19 cellular contexts compared by ENCODE assay signal in genomic region chr13:21040120-21040834, GRCh38. TPM values are rescaled to one million over a fixed set of nuclear protein-coding genes. Genes with fewer than 3 reads are reported as not detected.
DNase-seq lines count a peak whose midpoint lies in the region; ATAC-seq and TF ChIP-seq lines count a peak whose summit lies in the region.
"Had no signal": no experiment of that assay in that cellular context is flagged by ENCODE, and none has a peak within 500 bp of the region (broad histone marks: within the 10 kb centered on the region; RNA-seq: fewer than 3 reads in every experiment).

No MANE protein-coding gene starts in this region.

- H3K4me3 Mint-ChIP-seq in MCF 10A (ENCODE audit: unreplicated experiment) (no peak overlapping the region), mesothelial cell of epicardium (no peak overlapping the region)
- H3K4me3 Mint-ChIP-seq: activated naive CD8-positive, alpha-beta T cell treated with anti-CD3 and anti-CD28 coated beads, Interleukin-2, amount 50 U/mL, for 24 hours; T-cell had no signal

- no peaks in the 10 kb centered on the region for H3K9me3 ChIP-seq in mammary epithelial cell (replicated peaks; ENCODE audit: insufficient read depth, low read length)
- no peaks in the 10 kb centered on the region for H3K9me3 ChIP-seq in adrenal gland (replicated peaks in 1 of 3)
- H3K9me3 ChIP-seq in stomach, result no peaks in the 10 kb centered on the region
- no peaks in the 10 kb centered on the region for H3K9me3 ChIP-seq in SK-N-SH
- H3K9me3 ChIP-seq: colonic mucosa had no signal

- peaks cover 32% of the 10 kb centered on the region for H3K4me1 Mint-ChIP-seq in MCF 10A (ENCODE audit: insufficient read depth, unreplicated experiment)
- H3K4me1 Mint-ChIP-seq in mesothelial cell of epicardium, result peaks cover 39% of the 10 kb centered on the region

- TF ChIP-seq EP300 in stomach (IDR thresholded peaks at IDR 0.05) (no peak), SK-N-SH (IDR thresholded peaks at IDR 0.05; ENCODE audit: borderline replicate concordance in 1 of 2, low read depth in 1 of 2, low read length in 1 of 2) (no peak)

- H3K9me3 Mint-ChIP-seq in MCF 10A (ENCODE audit: unreplicated experiment) (no peaks in the 10 kb centered on the region), mesothelial cell of epicardium (no peaks in the 10 kb centered on the region)
- H3K9me3 Mint-ChIP-seq: activated naive CD8-positive, alpha-beta T cell treated with anti-CD3 and anti-CD28 coated beads, Interleukin-2, amount 50 U/mL, for 24 hours; T-cell had no signal

- POLR2A ChIA-PET in MCF 10A (lab: Yijun Ruan, JAX) (no interaction called here), SK-N-SH (lab: Yijun Ruan, JAX) (no interaction called here)

- peaks cover 19% of the 10 kb centered on the region for H3F3A ChIP-seq in SK-N-SH (replicated peaks; ENCODE audit: insufficient read depth)

- H3K4me1 ChIP-seq in mammary epithelial cell (ENCODE audit: insufficient read depth, low read length), result no peaks in the 10 kb centered on the region
- H3K4me1 ChIP-seq in adrenal gland (replicated peaks in 1 of 2), result peaks cover 38 to 56% of the 10 kb centered on the region in 2 donors
- H3K4me1 ChIP-seq in stomach, result peaks cover 24 to 93% (median 56%) of the 10 kb centered on the region in 4 donors
- peaks cover 0 to 34% of the 10 kb centered on the region in 2 experiments; a peak in 2 of 4 replicates for H3K4me1 ChIP-seq in SK-N-SH (ENCODE audit: control insufficient read depth in 1 of 2, insufficient read depth in 2 of 2, low read depth in 1 of 2, low read length in 1 of 2)
- H3K4me1 ChIP-seq: colonic mucosa had no signal

- no peak for ATAC-seq in HG02588 (IDR thresholded peaks at IDR 0.05; ENCODE audit: unreplicated experiment)
- ATAC-seq: activated naive CD8-positive, alpha-beta T cell treated with anti-CD3 and anti-CD28 coated beads, Interleukin-2, amount 50 U/mL, for 24 hours; K562; T-cell had no signal

- H3K27ac ChIP-seq in mammary epithelial cell (ENCODE audit: insufficient read depth, low read depth, low read length) (no peak overlapping the region), adrenal gland (peak overlapping the region; percentile 13 to 77 (median 55)), stomach (peak overlapping the region in 4 of 5 donors; percentile 3 to 78 (median 24)), SK-N-SH (ENCODE audit: low read depth in 2 of 2, low read length in 1 of 2) (0 out of 4 replicates have a peak overlapping the region, but pooled peaks of 1 of the 2 experiments have one; percentile 49)
- H3K27ac ChIP-seq: brain microvascular endothelial cell, colonic mucosa had no signal

- peaks cover 51% of the 10 kb centered on the region for H3K36me3 Mint-ChIP-seq in MCF 10A (ENCODE audit: insufficient read depth, unreplicated experiment)
- H3K36me3 Mint-ChIP-seq in mesothelial cell of epicardium, result peaks cover 20% of the 10 kb centered on the region
- H3K36me3 Mint-ChIP-seq: T-cell had no signal

- no peaks in the 10 kb centered on the region for H3K9me2 ChIP-seq in SK-N-SH

- dilution Hi-C loops in mammary epithelial cell (cut with HindIII; ENCODE audit: low sequenced_read_pairs), result no loop called here

- no peak overlapping the region for H3K4me3 ChIP-seq in mammary epithelial cell (replicated peaks in 1 of 3; ENCODE audit: insufficient read depth in 1 of 3, low read depth in 2 of 3, low read length in 3 of 3)
- peak overlapping the region in 1 of 4 donors; percentile 3 for H3K4me3 ChIP-seq in adrenal gland
- no peak overlapping the region for H3K4me3 ChIP-seq in stomach
- H3K4me3 ChIP-seq in SK-N-SH (ENCODE audit: low read depth in 2 of 2, low read length in 1 of 2), result no peak overlapping the region
- H3K4me3 ChIP-seq: colonic mucosa, K562 had no signal

- H4K20me1 ChIP-seq in mammary epithelial cell (ENCODE audit: insufficient read depth, low read length), result no peaks in the 10 kb centered on the region
- peaks cover 93% of the 10 kb centered on the region for H4K20me1 ChIP-seq in SK-N-SH (ENCODE audit: insufficient read depth)

- WGBS in mammary epithelial cell (ENCODE audit: low coverage, missing lambda C conversion rate), result 90% methylated on average over 7 of the region's 15 CpGs
- 56 to 68% (median 62%) methylated on average over 15 of the region's 15 CpGs for WGBS in adrenal gland, 4 donors
- 85 to 93% (median 89%) methylated on average over 15 of the region's 15 CpGs for WGBS in stomach, 5 donors
- WGBS in SK-N-SH (ENCODE audit: low lambda C conversion rate), result 75% methylated on average over 15 of the region's 15 CpGs

- H3K36me3 ChIP-seq in mammary epithelial cell (ENCODE audit: insufficient read depth, low read length) (peaks cover 2% of the 10 kb centered on the region), adrenal gland (replicated peaks in 1 of 2) (peaks cover 0 to 5% of the 10 kb centered on the region in 2 donors), stomach (peaks cover 0 to 15% (median 2%) of the 10 kb centered on the region in 4 donors), SK-N-SH (replicated peaks in 1 of 2; ENCODE audit: control insufficient read depth in 1 of 2, insufficient read depth in 2 of 2, low read length in 1 of 2) (peaks cover 0 to 20% of the 10 kb centered on the region in 2 experiments)
- H3K36me3 ChIP-seq: colonic mucosa had no signal

- no peak for DNase-seq in MCF 10A (ENCODE audit: unreplicated experiment)
- no peak for DNase-seq in mammary epithelial cell
- peak in 5 of 7 donors; percentile 49 to 75 (median 60) for DNase-seq in adrenal gland
- DNase-seq in mesothelial cell of epicardium (ENCODE audit: low spot score in 2 of 2, unreplicated experiment in 2 of 2), result no peak
- DNase-seq in stomach, result no peak
- no peak for DNase-seq in SK-N-SH
- no peak for DNase-seq in AG08396 (ENCODE audit: low spot score)
- DNase-seq: activated CD4-positive, alpha-beta T cell treated with anti-CD3 and anti-CD28 coated beads for 48 hours; activated naive CD8-positive, alpha-beta T cell treated with anti-CD3 and anti-CD28 coated beads, Interleukin-2, amount 50 U/mL, for 24 hours; brain microvascular endothelial cell; colonic mucosa; MV-4-11; NCI-H187; NCI-H345; Right ventricle myocardium superior; stimulated activated CD4-positive, alpha-beta T cell treated with anti-CD3 and anti-CD28 coated beads, Interleukin-4, amount 100 ng/mL, for 24 hours; T-cell had no signal

- H3K9ac ChIP-seq in mammary epithelial cell (ENCODE audit: insufficient read depth, low read length), result no peak overlapping the region
- H3K9ac ChIP-seq in SK-N-SH, result no peak overlapping the region

- TF ChIP-seq CTCF in MCF 10A (IDR thresholded peaks at IDR 0.05; ENCODE audit: unreplicated experiment) (no peak), mammary epithelial cell (conservative IDR thresholded peaks at IDR 0.05 in 1 of 2, IDR thresholded peaks at IDR 0.05 in 1 of 2; ENCODE audit: extremely low read depth in 1 of 2, insufficient read depth in 1 of 2, low read depth in 1 of 2, low read length in 2 of 2) (no peak), adrenal gland (IDR thresholded peaks at IDR 0.05) (no peak), mesothelial cell of epicardium (IDR thresholded peaks at IDR 0.05; ENCODE audit: unreplicated experiment) (no peak), stomach (IDR thresholded peaks at IDR 0.05) (no peak), SK-N-SH (IDR thresholded peaks at IDR 0.05) (no peak)

- no peaks in the 10 kb centered on the region for H3K27me3 Mint-ChIP-seq in MCF 10A (ENCODE audit: insufficient read depth, unreplicated experiment)
- H3K27me3 Mint-ChIP-seq in mesothelial cell of epicardium (ENCODE audit: low read depth), result no peaks in the 10 kb centered on the region
- H3K27me3 Mint-ChIP-seq: activated naive CD8-positive, alpha-beta T cell treated with anti-CD3 and anti-CD28 coated beads, Interleukin-2, amount 50 U/mL, for 24 hours had no signal

- intact Hi-C loops in MCF 10A (cut with micrococcal nuclease), result no loop called here
- intact Hi-C loops in mammary epithelial cell (cut with micrococcal nuclease), result no loop called here
- intact Hi-C loops in adrenal gland (cut with DNase I), result no loop called here
- intact Hi-C loops in stomach (cut with DNase I; ENCODE audit: low total_unique reads), result no loop called here

- in situ Hi-C loops in mammary epithelial cell (cut with MboI; ENCODE audit: low sequenced_read_pairs in 2 of 2), result no loop called here

- H3K27me3 ChIP-seq in mammary epithelial cell (ENCODE audit: insufficient read depth, low read length) (no peaks in the 10 kb centered on the region), adrenal gland (no peaks in the 10 kb centered on the region), stomach (no peaks in the 10 kb centered on the region), SK-N-SH (ENCODE audit: insufficient read depth) (no peaks in the 10 kb centered on the region)
- H3K27me3 ChIP-seq: brain microvascular endothelial cell, colonic mucosa had no signal

- H2AFZ ChIP-seq in mammary epithelial cell (ENCODE audit: low read depth, low read length) (no peak overlapping the region), SK-N-SH (ENCODE audit: low read depth) (no peak overlapping the region)

- H3K79me2 ChIP-seq in mammary epithelial cell (ENCODE audit: insufficient read depth, low read length) (peaks cover 97% of the 10 kb centered on the region), SK-N-SH (ENCODE audit: insufficient read depth) (peaks cover 100% of the 10 kb centered on the region)

- BruUV-seq in MCF 10A (replicated peaks; lab: Mats Ljungman, UMichigan) (no TSS peak), mammary epithelial cell (replicated peaks; lab: Mats Ljungman, UMichigan) (no TSS peak)

- H3K4me2 ChIP-seq in mammary epithelial cell (ENCODE audit: insufficient read depth, low read depth, low read length), result no peak overlapping the region
- H3K4me2 ChIP-seq in SK-N-SH, result no peak overlapping the region

- no peak for TF ChIP-seq RAD21 in SK-N-SH (IDR thresholded peaks at IDR 0.05; ENCODE audit: low read length)

- TF ChIP-seq POLR2A in adrenal gland (IDR thresholded peaks at IDR 0.05) (no peak), stomach (IDR thresholded peaks at IDR 0.05) (no peak)

- H3K27ac Mint-ChIP-seq in MCF 10A (ENCODE audit: low read depth, unreplicated experiment) (peak overlapping the region; percentile 76), mesothelial cell of epicardium (peak overlapping the region; percentile 85)
- H3K27ac Mint-ChIP-seq: activated naive CD8-positive, alpha-beta T cell treated with anti-CD3 and anti-CD28 coated beads, Interleukin-2, amount 50 U/mL, for 24 hours; T-cell had no signal

- CTCF ChIA-PET in MCF 10A (lab: Yijun Ruan, JAX), result interaction anchor here (0.5 to 0.9 kb wide), 7 partner anchors 11 to 577 kb away, joined by 3 to 4 read pairs (median 3); no protein-coding TSS in a partner anchor
- CTCF ChIA-PET in mammary epithelial cell (lab: Charles Lee; ENCODE audit: low non-redundant PET), result no interaction called here
- CTCF ChIA-PET in SK-N-SH (lab: Yijun Ruan, JAX), result no interaction called here

RNA-seq across cellular contexts. Expression of gene LATS2, which starts 21.1 kb away (rescaled TPM):
- total RNA-seq in MCF 10A (2022) (28.7 and 32.3 TPM in 2 replicates), mammary epithelial cell (10 to 100 TPM; 18.0 to 19.8 TPM), adrenal gland (10 to 100 TPM; 20.8 to 35.6 (median 28.0) TPM), mesothelial cell of epicardium (28.8 to 31.6 TPM (median 30.2 TPM) in 3 replicates), stomach (10 to 100 TPM in 3 of 5 donors, 1 to 10 TPM in 2; 4.7 to 21.4 (median 13.5) TPM)
- polyA plus RNA-seq in mammary epithelial cell (8.8 TPM), adrenal gland (10 to 100 TPM in 2 of 3 donors, 1 to 10 TPM in 1; 9.8 to 10.5 (median 10.2) TPM), stomach (1 to 10 TPM; 3.4 to 6.7 (median 5.0) TPM), SK-N-SH (2012; rRNA removed) (19.6 and 19.7 TPM in 2 replicates)
- 10.9 TPM for polyA minus RNA-seq in mammary epithelial cell
- polyA plus RNA-seq in SK-N-SH (2012; cell fraction: cytosol; rRNA removed), result 23.5 and 24.6 TPM in 2 replicates
- 39.0 and 45.8 TPM in 2 replicates for polyA plus RNA-seq in SK-N-SH (2012; cell fraction: nucleus; rRNA removed)

Comparison
In these comparisons a context has a peak if more than half of its experiments do, and no peak if none do; other contexts are left out.
1. DNase-seq: peak in adrenal gland (5 of 7); none in MCF 10A (single experiment), mammary epithelial cell (single experiment), mesothelial cell of epicardium (0 of 2), stomach (single experiment), SK-N-SH (single experiment) and AG08396 (single experiment).